ENCODE assay signal across 7 cellular contexts in genomic region chr7:26101471-26102151, GRCh38. TPM values are rescaled to one million over a fixed set of nuclear protein-coding genes. Genes with fewer than 3 reads are reported as not detected.
A peak's percentile ranks its signal among the peaks of the same experiment; 100 is the strongest.
DNase-seq lines count a peak whose midpoint lies in the region; ATAC-seq, FAIRE-seq and TF ChIP-seq lines count a peak whose summit lies in the region.

No MANE protein-coding gene starts in this region.

- DNase-seq in GM20000 (ENCODE audit: low spot score) (peak; percentile 26), MV-4-11 (lab: John Stamatoyannopoulos, UW) (peak; percentile 79), endothelial cell of umbilical vein (ENCODE audit: low read depth, low spot score) (no peak), small intestine (peak; percentile 69), NCI-H345 (lab: John Stamatoyannopoulos, UW) (no peak)

- H3K36me3 ChIP-seq in endothelial cell of umbilical vein (ENCODE audit: control insufficient read depth in 2 of 2, extremely low read depth in 1 of 2, insufficient read depth in 2 of 2, low read length in 2 of 2) (no peaks in the 10 kb centered on the region), small intestine (ENCODE audit: control insufficient read depth in 2 of 2, insufficient read depth in 2 of 2, low read length in 2 of 2) (no peaks in the 10 kb centered on the region)

- CTCF ChIA-PET in endothelial cell of umbilical vein (lab: Charles Lee), result interaction anchor here (0.7 to 1.1 kb wide), 3 partner anchors 10 to 268 kb away, joined by 3 read pairs; no protein-coding TSS in a partner anchor

- dilution Hi-C loops in endothelial cell of umbilical vein (cut with MboI; ENCODE audit: extremely low pct_ligation_motif_present, low sequenced_read_pairs), result no loop called here

- H3K27ac ChIP-seq in endothelial cell of umbilical vein (ENCODE audit: insufficient read depth, low read depth, low read length), result peak overlapping the region; percentile 52
- peak overlapping the region in 1 of 2 donors; percentile 33 for H3K27ac ChIP-seq in small intestine (ENCODE audit: low read depth in 1 of 2, low read length in 1 of 2)

- peak overlapping the region; percentile 71 for H3K4me2 ChIP-seq in endothelial cell of umbilical vein (ENCODE audit: insufficient read depth, low read length)

- no peaks in the 10 kb centered on the region for H3K27me3 ChIP-seq in endothelial cell of umbilical vein (ENCODE audit: control insufficient read depth in 2 of 2, insufficient read depth in 2 of 2, low read length in 2 of 2)
- peaks cover 0 to 2% of the 10 kb centered on the region in 2 donors for H3K27me3 ChIP-seq in small intestine (ENCODE audit: control insufficient read depth in 2 of 2, insufficient read depth in 2 of 2, low read length in 2 of 2)

- no peaks in the 10 kb centered on the region for H3K9me1 ChIP-seq in endothelial cell of umbilical vein (replicated peaks; ENCODE audit: control insufficient read depth, extremely low read depth, insufficient read depth, low read length)

- H3K79me2 ChIP-seq in endothelial cell of umbilical vein (ENCODE audit: control insufficient read depth, insufficient read depth, low read length), result no peaks in the 10 kb centered on the region

- WGBS in small intestine, 3 donors, result 22 to 27% (median 24%) methylated on average over 13 of the region's 13 CpGs

- ATAC-seq in HG03571 (IDR thresholded peaks at IDR 0.05; ENCODE audit: unreplicated experiment) (no peak), GM21381 (IDR thresholded peaks at IDR 0.05; ENCODE audit: unreplicated experiment) (no peak)

- H3K9ac ChIP-seq in endothelial cell of umbilical vein (replicated peaks; ENCODE audit: extremely low read depth, insufficient read depth, low read length), result no peak overlapping the region

- H4K20me1 ChIP-seq in endothelial cell of umbilical vein (replicated peaks; ENCODE audit: control insufficient read depth, extremely low read depth, insufficient read depth, low read length), result no peaks in the 10 kb centered on the region

- H3K4me3 ChIP-seq in endothelial cell of umbilical vein (replicated peaks in 1 of 3; ENCODE audit: insufficient read depth in 1 of 3, low read depth in 1 of 3, low read length in 3 of 3), result peak overlapping the region in 1 of 3 experiments; percentile 51
- no peak overlapping the region for H3K4me3 ChIP-seq in small intestine (ENCODE audit: low read depth in 1 of 2, low read length in 2 of 2)

- FAIRE-seq in endothelial cell of umbilical vein (lab: Jason Lieb, UNC) (no peak), small intestine (lab: Jason Lieb, UNC) (no peak)

- POLR2A ChIA-PET in endothelial cell of umbilical vein (lab: Charles Lee), result no interaction called here

- BruUV-seq in endothelial cell of umbilical vein (replicated peaks; lab: Mats Ljungman, UMichigan), result no TSS peak

- TF ChIP-seq CTCF in GM20000 (IDR thresholded peaks at IDR 0.05; ENCODE audit: extremely low read depth, missing control alignments) (no peak), endothelial cell of umbilical vein (IDR thresholded peaks at IDR 0.05; ENCODE audit: extremely low read depth in 1 of 2, insufficient read depth in 1 of 2, low read depth in 1 of 2, low read length in 2 of 2) (no peak)

- H3K4me1 ChIP-seq in endothelial cell of umbilical vein (ENCODE audit: control insufficient read depth, extremely low read depth, insufficient read depth, low read length) (peaks cover 13% of the 10 kb centered on the region), small intestine (ENCODE audit: control insufficient read depth in 2 of 2, insufficient read depth in 1 of 2, low read depth in 1 of 2, low read length in 1 of 2) (no peaks in the 10 kb centered on the region)

- intact Hi-C loops in endothelial cell of umbilical vein (cut with micrococcal nuclease), result loop anchor here (2.0 kb wide), 1 partner anchor 51 kb away; the partner anchor contains the start of gene NFE2L3

- H3K9me3 ChIP-seq in endothelial cell of umbilical vein (replicated peaks; ENCODE audit: control insufficient read depth, insufficient read depth, low read length) (no peaks in the 10 kb centered on the region), small intestine (ENCODE audit: control insufficient read depth, low read depth) (no peaks in the 10 kb centered on the region)

- TF ChIP-seq POLR2A in endothelial cell of umbilical vein (IDR thresholded peaks at IDR 0.05; ENCODE audit: low read depth, low read length), result no peak

- H2AFZ ChIP-seq in endothelial cell of umbilical vein (ENCODE audit: low read depth, low read length), result peak overlapping the region; percentile 100

TF ChIP-seq in endothelial cell of umbilical vein, 7 proteins besides CTCF, POLR2A, EP300 and RAD21:
- TF ChIP-seq JUN (IDR thresholded peaks at IDR 0.05; ENCODE audit: borderline replicate concordance, insufficient read depth, insufficient read length, low read depth) (no peak), MYC (IDR thresholded peaks at IDR 0.05; ENCODE audit: low read depth, low read length) (no peak), POLR2AphosphoS5 (IDR thresholded peaks at IDR 0.05; ENCODE audit: insufficient read depth, low read depth, low read length) (no peak), GATA2 (IDR thresholded peaks at IDR 0.05; ENCODE audit: insufficient read depth, insufficient read length, low read depth, low read length) (no peak), FOS (IDR thresholded peaks at IDR 0.05; ENCODE audit: borderline replicate concordance, insufficient read depth, low read length) (no peak), EZH2 (IDR thresholded peaks at IDR 0.05; ENCODE audit: borderline replicate concordance, low read depth, low read length, severe bottlenecking) (no peak), MAX (IDR thresholded peaks at IDR 0.05; ENCODE audit: insufficient read depth, insufficient read length) (no peak)

RNA-seq across cellular contexts. Expression of gene NFE2L3, which starts 50.4 kb away (rescaled TPM):
- total RNA-seq in endothelial cell of umbilical vein, result 28.4 and 40.2 TPM in 2 replicates
- polyA plus RNA-seq in endothelial cell of umbilical vein, result 29.6 and 30.8 TPM in 2 replicates
- polyA plus RNA-seq in endothelial cell of umbilical vein (2011; cell fraction: cytosol; rRNA removed), result 36.1 and 37.8 TPM in 2 replicates
- polyA plus RNA-seq in endothelial cell of umbilical vein (2011; cell fraction: nucleus; rRNA removed), result 27.3 and 32.9 TPM in 2 replicates
- polyA plus RNA-seq in endothelial cell of umbilical vein (2012), result 42.9 and 67.1 TPM in 2 replicates
- 45.2 and 45.7 TPM in 2 replicates for polyA minus RNA-seq in endothelial cell of umbilical vein
- polyA minus RNA-seq in endothelial cell of umbilical vein (2011; cell fraction: cytosol; rRNA and poly(A)+ RNA removed), result not detected
- polyA minus RNA-seq in endothelial cell of umbilical vein (2011; cell fraction: nucleus; rRNA and poly(A)+ RNA removed), result 14.6 and 23.3 TPM in 2 replicates
- 10 to 100 TPM in 1 of 3 donors, 1 to 10 TPM in 2; 1.8 to 12.5 (median 2.7) TPM for polyA plus RNA-seq in small intestine

Comparison
In these comparisons a context has a peak if more than half of its experiments do, and no peak if none do; other contexts are left out.
1. DNase-seq: peak in GM20000 (single experiment), MV-4-11 (single experiment) and small intestine (single experiment); none in endothelial cell of umbilical vein (single experiment) and NCI-H345 (single experiment).